Comparison of ENCODE assay signal across 2 cellular contexts in the genomic region with DNA sequence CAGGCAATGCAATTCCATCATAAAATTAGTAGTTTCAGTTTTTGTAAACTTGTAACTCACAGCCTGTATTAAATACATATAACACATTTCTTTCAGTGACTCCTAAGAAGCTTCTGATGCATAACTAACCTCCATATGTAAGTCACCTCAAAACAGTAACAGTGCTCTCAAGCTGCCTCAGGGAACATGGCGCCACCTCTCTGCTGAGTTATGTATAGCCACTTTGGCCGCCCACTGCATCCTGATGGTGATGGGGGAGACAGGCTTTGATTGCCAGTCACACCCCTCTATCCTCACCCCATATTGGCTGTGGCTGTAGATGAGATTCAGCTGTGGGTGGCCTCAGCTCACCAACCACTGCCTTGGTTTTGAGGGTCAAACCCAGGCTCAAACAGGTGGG.
TF ChIP-seq lines count a peak whose summit lies in the region.

No MANE protein-coding gene starts in this region.

TF ChIP-seq in A549, 52 proteins besides CTCF, POLR2A, EP300 and RAD21 (continued from another document):
- TF ChIP-seq MYC (IDR thresholded peaks at IDR 0.05; ENCODE audit: borderline replicate concordance, low read length), result no peak
- TF ChIP-seq CHD2 (IDR thresholded peaks at IDR 0.05; ENCODE audit: low read length, partially characterized antibody), result no peak
- no peak for TF ChIP-seq FOSB (CRISPR knock-in tag; IDR thresholded peaks at IDR 0.05)
- no peak for TF ChIP-seq MAZ (IDR thresholded peaks at IDR 0.05; ENCODE audit: borderline replicate concordance, low read depth, low read length)
- TF ChIP-seq, protein P1, sequence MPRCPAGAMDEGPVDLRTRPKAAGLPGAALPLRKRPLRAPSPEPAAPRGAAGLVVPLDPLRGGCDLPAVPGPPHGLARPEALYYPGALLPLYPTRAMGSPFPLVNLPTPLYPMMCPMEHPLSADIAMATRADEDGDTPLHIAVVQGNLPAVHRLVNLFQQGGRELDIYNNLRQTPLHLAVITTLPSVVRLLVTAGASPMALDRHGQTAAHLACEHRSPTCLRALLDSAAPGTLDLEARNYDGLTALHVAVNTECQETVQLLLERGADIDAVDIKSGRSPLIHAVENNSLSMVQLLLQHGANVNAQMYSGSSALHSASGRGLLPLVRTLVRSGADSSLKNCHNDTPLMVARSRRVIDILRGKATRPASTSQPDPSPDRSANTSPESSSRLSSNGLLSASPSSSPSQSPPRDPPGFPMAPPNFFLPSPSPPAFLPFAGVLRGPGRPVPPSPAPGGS (IDR thresholded peaks at IDR 0.05), result no peak
- TF ChIP-seq, protein P2, sequence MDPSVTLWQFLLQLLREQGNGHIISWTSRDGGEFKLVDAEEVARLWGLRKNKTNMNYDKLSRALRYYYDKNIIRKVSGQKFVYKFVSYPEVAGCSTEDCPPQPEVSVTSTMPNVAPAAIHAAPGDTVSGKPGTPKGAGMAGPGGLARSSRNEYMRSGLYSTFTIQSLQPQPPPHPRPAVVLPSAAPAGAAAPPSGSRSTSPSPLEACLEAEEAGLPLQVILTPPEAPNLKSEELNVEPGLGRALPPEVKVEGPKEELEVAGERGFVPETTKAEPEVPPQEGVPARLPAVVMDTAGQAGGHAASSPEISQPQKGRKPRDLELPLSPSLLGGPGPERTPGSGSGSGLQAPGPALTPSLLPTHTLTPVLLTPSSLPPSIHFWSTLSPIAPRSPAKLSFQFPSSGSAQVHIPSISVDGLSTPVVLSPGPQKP (IDR thresholded peaks at IDR 0.05; ENCODE audit: low read depth, low read length), result no peak
- no peak for TF ChIP-seq GATA3 (IDR thresholded peaks at IDR 0.05; ENCODE audit: borderline replicate concordance)
- TF ChIP-seq, protein P3, sequence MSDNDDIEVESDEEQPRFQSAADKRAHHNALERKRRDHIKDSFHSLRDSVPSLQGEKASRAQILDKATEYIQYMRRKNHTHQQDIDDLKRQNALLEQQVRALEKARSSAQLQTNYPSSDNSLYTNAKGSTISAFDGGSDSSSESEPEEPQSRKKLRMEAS (IDR thresholded peaks at IDR 0.05), result no peak
- no peak for TF ChIP-seq SREBF2 (IDR thresholded peaks at IDR 0.05)
- no peak for TF ChIP-seq NR3C1 (IDR thresholded peaks at IDR 0.05)
- TF ChIP-seq RNF2 (IDR thresholded peaks at IDR 0.05; ENCODE audit: borderline replicate concordance, low read depth), result no peak
- TF ChIP-seq, protein P4, sequence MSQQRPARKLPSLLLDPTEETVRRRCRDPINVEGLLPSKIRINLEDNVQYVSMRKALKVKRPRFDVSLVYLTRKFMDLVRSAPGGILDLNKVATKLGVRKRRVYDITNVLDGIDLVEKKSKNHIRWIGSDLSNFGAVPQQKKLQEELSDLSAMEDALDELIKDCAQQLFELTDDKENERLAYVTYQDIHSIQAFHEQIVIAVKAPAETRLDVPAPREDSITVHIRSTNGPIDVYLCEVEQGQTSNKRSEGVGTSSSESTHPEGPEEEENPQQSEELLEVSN (IDR thresholded peaks at IDR 0.05; ENCODE audit: borderline replicate concordance, low read depth), result no peak
- no peak for TF ChIP-seq FOSL2 (IDR thresholded peaks at IDR 0.05)
- TF ChIP-seq FOSL2 (CRISPR knock-in tag; IDR thresholded peaks at IDR 0.05), result no peak

TF ChIP-seq in HepG2, 621 proteins besides CTCF, POLR2A, EP300 and RAD21:
- TF ChIP-seq, protein P5, sequence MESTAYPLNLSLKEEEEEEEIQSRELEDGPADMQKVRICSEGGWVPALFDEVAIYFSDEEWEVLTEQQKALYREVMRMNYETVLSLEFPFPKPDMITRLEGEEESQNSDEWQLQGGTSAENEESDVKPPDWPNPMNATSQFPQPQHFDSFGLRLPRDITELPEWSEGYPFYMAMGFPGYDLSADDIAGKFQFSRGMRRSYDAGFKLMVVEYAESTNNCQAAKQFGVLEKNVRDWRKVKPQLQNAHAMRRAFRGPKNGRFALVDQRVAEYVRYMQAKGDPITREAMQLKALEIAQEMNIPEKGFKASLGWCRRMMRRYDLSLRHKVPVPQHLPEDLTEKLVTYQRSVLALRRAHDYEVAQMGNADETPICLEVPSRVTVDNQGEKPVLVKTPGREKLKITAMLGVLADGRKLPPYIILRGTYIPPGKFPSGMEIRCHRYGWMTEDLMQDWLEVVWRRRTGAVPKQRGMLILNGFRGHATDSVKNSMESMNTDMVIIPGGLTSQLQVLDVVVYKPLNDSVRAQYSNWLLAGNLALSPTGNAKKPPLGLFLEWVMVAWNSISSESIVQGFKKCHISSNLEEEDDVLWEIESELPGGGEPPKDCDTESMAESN (CRISPR knock-in tag; conservative IDR thresholded peaks at IDR 0.05), result no peak
- TF ChIP-seq STAG1 (CRISPR knock-in tag; IDR thresholded peaks at IDR 0.05), result peak; percentile 31
- TF ChIP-seq, protein P6, sequence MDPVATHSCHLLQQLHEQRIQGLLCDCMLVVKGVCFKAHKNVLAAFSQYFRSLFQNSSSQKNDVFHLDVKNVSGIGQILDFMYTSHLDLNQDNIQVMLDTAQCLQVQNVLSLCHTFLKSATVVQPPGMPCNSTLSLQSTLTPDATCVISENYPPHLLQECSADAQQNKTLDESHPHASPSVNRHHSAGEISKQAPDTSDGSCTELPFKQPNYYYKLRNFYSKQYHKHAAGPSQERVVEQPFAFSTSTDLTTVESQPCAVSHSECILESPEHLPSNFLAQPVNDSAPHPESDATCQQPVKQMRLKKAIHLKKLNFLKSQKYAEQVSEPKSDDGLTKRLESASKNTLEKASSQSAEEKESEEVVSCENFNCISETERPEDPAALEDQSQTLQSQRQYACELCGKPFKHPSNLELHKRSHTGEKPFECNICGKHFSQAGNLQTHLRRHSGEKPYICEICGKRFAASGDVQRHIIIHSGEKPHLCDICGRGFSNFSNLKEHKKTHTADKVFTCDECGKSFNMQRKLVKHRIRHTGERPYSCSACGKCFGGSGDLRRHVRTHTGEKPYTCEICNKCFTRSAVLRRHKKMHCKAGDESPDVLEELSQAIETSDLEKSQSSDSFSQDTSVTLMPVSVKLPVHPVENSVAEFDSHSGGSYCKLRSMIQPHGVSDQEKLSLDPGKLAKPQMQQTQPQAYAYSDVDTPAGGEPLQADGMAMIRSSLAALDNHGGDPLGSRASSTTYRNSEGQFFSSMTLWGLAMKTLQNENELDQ (CRISPR knock-in tag; IDR thresholded peaks at IDR 0.05; ENCODE audit: borderline replicate concordance), result no peak
- TF ChIP-seq, protein P7, sequence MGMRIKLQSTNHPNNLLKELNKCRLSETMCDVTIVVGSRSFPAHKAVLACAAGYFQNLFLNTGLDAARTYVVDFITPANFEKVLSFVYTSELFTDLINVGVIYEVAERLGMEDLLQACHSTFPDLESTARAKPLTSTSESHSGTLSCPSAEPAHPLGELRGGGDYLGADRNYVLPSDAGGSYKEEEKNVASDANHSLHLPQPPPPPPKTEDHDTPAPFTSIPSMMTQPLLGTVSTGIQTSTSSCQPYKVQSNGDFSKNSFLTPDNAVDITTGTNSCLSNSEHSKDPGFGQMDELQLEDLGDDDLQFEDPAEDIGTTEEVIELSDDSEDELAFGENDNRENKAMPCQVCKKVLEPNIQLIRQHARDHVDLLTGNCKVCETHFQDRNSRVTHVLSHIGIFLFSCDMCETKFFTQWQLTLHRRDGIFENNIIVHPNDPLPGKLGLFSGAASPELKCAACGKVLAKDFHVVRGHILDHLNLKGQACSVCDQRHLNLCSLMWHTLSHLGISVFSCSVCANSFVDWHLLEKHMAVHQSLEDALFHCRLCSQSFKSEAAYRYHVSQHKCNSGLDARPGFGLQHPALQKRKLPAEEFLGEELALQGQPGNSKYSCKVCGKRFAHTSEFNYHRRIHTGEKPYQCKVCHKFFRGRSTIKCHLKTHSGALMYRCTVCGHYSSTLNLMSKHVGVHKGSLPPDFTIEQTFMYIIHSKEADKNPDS (CRISPR knock-in tag; IDR thresholded peaks at IDR 0.05), result no peak
- 0 out of 2 replicates have a peak, but pooled peaks have one; percentile 17 for TF ChIP-seq ZMYM4 (CRISPR knock-in tag; IDR thresholded peaks at IDR 0.05)
